Comparison of ENCODE assay signal across 8 cellular contexts in genomic region chr12:53051058-53051880, GRCh38. TPM values are rescaled to one million over a fixed set of nuclear protein-coding genes. Genes with fewer than 3 reads are reported as not detected.
DNase-seq lines count a peak whose midpoint lies in the region; ATAC-seq and TF ChIP-seq lines count a peak whose summit lies in the region.

No MANE protein-coding gene starts in this region.

- no peaks in the 10 kb centered on the region for H3K27me3 Mint-ChIP-seq in Caco-2 (ENCODE audit: insufficient read depth, unreplicated experiment)

- CTCF ChIA-PET in Caco-2 (lab: Charles Lee) = interaction anchor here (0.5 to 2.1 kb wide), 3 partner anchors 15 to 1074 kb away, joined by 4 to 8 read pairs (median 4); partner anchors contain the start of gene SPRYD3
- CTCF ChIA-PET in RWPE1 (lab: Yijun Ruan, JAX) = no interaction called here

- H3K36me3 Mint-ChIP-seq in Caco-2 (ENCODE audit: insufficient read depth, unreplicated experiment) = peaks cover 28% of the 10 kb centered on the region

- TF ChIP-seq EP300 in ovary (IDR thresholded peaks at IDR 0.05) = no peak

- H3K4me1 ChIP-seq in Caco-2 (peaks cover 62% of the 10 kb centered on the region), ovary (ENCODE audit: insufficient read depth) (peaks cover 33% of the 10 kb centered on the region)

- H3K27me3 ChIP-seq in Caco-2 (replicated peaks; ENCODE audit: control insufficient read depth, insufficient read depth, low read length) (no peaks in the 10 kb centered on the region), ovary (no peaks in the 10 kb centered on the region)

- intact Hi-C loops in Caco-2 (cut with micrococcal nuclease; ENCODE audit: unreplicated experiment) (no loop called here), ovary (cut with DNase I) (no loop called here)

- no peaks in the 10 kb centered on the region for H3K9me3 ChIP-seq in Caco-2
- H3K9me3 ChIP-seq in ovary = no peaks in the 10 kb centered on the region

- no peaks in the 10 kb centered on the region for H3K9me3 Mint-ChIP-seq in Caco-2 (ENCODE audit: unreplicated experiment)

- 9 to 21% (median 20%) methylated on average over 11 of the region's 11 CpGs for WGBS in ovary, 3 donors

- H3K4me1 Mint-ChIP-seq in Caco-2 (ENCODE audit: low read depth, unreplicated experiment) = peaks cover 23% of the 10 kb centered on the region

- no peak for ATAC-seq in HG03039 (IDR thresholded peaks at IDR 0.05; ENCODE audit: unreplicated experiment)

- H3K36me3 ChIP-seq in Caco-2 (ENCODE audit: control insufficient read depth, insufficient read depth, low read length) = no peaks in the 10 kb centered on the region
- no peaks in the 10 kb centered on the region for H3K36me3 ChIP-seq in ovary

- H3K4me3 Mint-ChIP-seq in Caco-2 (ENCODE audit: unreplicated experiment) = peak overlapping the region; percentile 27

- peak overlapping the region; percentile 99 for H3K27ac ChIP-seq in RWPE1
- peak overlapping the region; percentile 96 to 99 for H3K27ac ChIP-seq in ovary

- POLR2A ChIA-PET in Caco-2 (lab: Charles Lee) (no interaction called here), RWPE1 (lab: Yijun Ruan, JAX; ENCODE audit: low non-redundant PET) (no interaction called here)

- DNase-seq in Caco-2 (peak; percentile 50 to 56), RWPE1 (ENCODE audit: low spot score) (no peak), foreskin melanocyte (peak; percentile 76), ovary (peak; percentile 57 to 80 (median 64)), NCI-H1105 (lab: John Stamatoyannopoulos, UW) (no peak), SW480 (ENCODE audit: low spot score) (no peak)
- DNase-seq in stimulated activated CD4-positive, alpha-beta T cell treated with anti-CD3 and anti-CD28 coated beads, Interleukin-1b, Interleukin-23, amount 100 ng/mL, for 48 hours = no peak

- no peak overlapping the region for H3K4me3 ChIP-seq in Caco-2 (ENCODE audit: low read depth, low read length)
- peak overlapping the region; percentile 50 for H3K4me3 ChIP-seq in ovary

- no TSS peak for BruUV-seq in Caco-2 (replicated peaks; lab: Mats Ljungman, UMichigan)

- no peak for TF ChIP-seq CTCF in Caco-2 (IDR thresholded peaks at IDR 0.05; ENCODE audit: insufficient read depth in 1 of 2, low read depth in 1 of 2, low read length in 1 of 2, severe bottlenecking in 1 of 2, unreplicated experiment in 1 of 2)
- TF ChIP-seq CTCF in RWPE1 (conservative IDR thresholded peaks at IDR 0.05; ENCODE audit: low read depth) = no peak
- TF ChIP-seq CTCF in ovary (IDR thresholded peaks at IDR 0.05) = peak in 2 of 3 donors; percentile 32 to 38

- peak overlapping the region; percentile 31 for H3K27ac Mint-ChIP-seq in Caco-2 (ENCODE audit: unreplicated experiment)

- peak; percentile 29 for TF ChIP-seq POLR2A in ovary (IDR thresholded peaks at IDR 0.05)

RNA-seq across cellular contexts. Expression of gene TNS2, which starts 1.4 kb away (rescaled TPM):
- total RNA-seq in Caco-2 (2022) (2.4 and 4.4 TPM in 2 replicates), ovary (100 to 1,000 TPM in 6 of 7 donors, 10 to 100 TPM in 1; 88.7 to 255 (median 190) TPM)
- 100 to 1,000 TPM in 1 of 2 donors, 10 to 100 TPM in 1; 66.8 to 161 TPM for polyA plus RNA-seq in ovary

RNA-seq across cellular contexts. Expression of gene SPRYD3, which starts 27.9 kb away (rescaled TPM):
- total RNA-seq in Caco-2 (2022) (8.2 and 8.8 TPM in 2 replicates), ovary (10 to 100 TPM; 28.5 to 88.1 (median 79.9) TPM)
- polyA plus RNA-seq in ovary = 10 to 100 TPM; 36.9 to 39.9 TPM

RNA-seq across cellular contexts. Expression of gene EIF4B, which starts 45.0 kb away (rescaled TPM):
- 445 and 452 TPM in 2 replicates for total RNA-seq in Caco-2 (2022)
- 1,000 to 10,000 TPM in 3 of 7 donors, 100 to 1,000 TPM in 4; 713 to 1,452 (median 896) TPM for total RNA-seq in ovary
- 100 to 1,000 TPM; 316 to 882 TPM for polyA plus RNA-seq in ovary

RNA-seq across cellular contexts. Expression of gene IGFBP6, which starts 46.2 kb away (rescaled TPM):
- 34.7 and 43.3 TPM in 2 replicates for total RNA-seq in Caco-2 (2022)
- total RNA-seq in ovary = 100 to 1,000 TPM in 6 of 7 donors, 10 to 100 TPM in 1; 81.3 to 685 (median 224) TPM
- polyA plus RNA-seq in ovary = 100 to 1,000 TPM in 1 of 2 donors, 10 to 100 TPM in 1; 78.9 to 112 TPM

RNA-seq across cellular contexts. Expression of gene SOAT2, which starts 52.0 kb away (rescaled TPM):
- 6.5 and 9.7 TPM in 2 replicates for total RNA-seq in Caco-2 (2022)
- under 1 TPM in 3 of 7 donors, not detected in 4; 0.17 to 0.72 (median 0.53) TPM for total RNA-seq in ovary
- under 1 TPM; 0.07 to 0.28 TPM for polyA plus RNA-seq in ovary

Comparison
In these comparisons a context has a peak if more than half of its experiments do, and no peak if none do; other contexts are left out.
1. DNase-seq: peak in Caco-2 (2 of 2), foreskin melanocyte (single experiment) and ovary (5 of 5); none in RWPE1 (single experiment), NCI-H1105 (single experiment), stimulated activated CD4-positive, alpha-beta T cell treated with anti-CD3 and anti-CD28 coated beads, Interleukin-1b, Interleukin-23, amount 100 ng/mL, for 48 hours (single experiment) and SW480 (single experiment).
2. CTCF ChIP-seq: peak in ovary (2 of 3); none in Caco-2 (0 of 2) and RWPE1 (single experiment).
3. RNA of gene TNS2, which starts 1.4 kb away (total RNA-seq): 88.7 to 255 TPM in ovary; 2.4 to 4.4 TPM in Caco-2; every median in the first group is over 10 times any median in the second.